In genomic region chr10:22003111-22003963, GRCh38 we compare ENCODE assay signal across 1 cellular context.
TF ChIP-seq lines count a peak whose summit lies in the region.

DNAJC1 (minus strand) TSS chr10:22003730; CDS start chr10:22003434, 296 bp downstream.

TF ChIP-seq in K562, 482 proteins besides CTCF, POLR2A, EP300 and RAD21 (continued from another document and continues in another):
- TF ChIP-seq CHD4 (IDR thresholded peaks at IDR 0.05; ENCODE audit: insufficient read depth, insufficient replicate concordance, low read depth, low read length, poor library complexity, severe bottlenecking) (no peak), FOS (IDR thresholded peaks at IDR 0.05; ENCODE audit: extremely low read depth, insufficient read length) (no peak), TSHZ1 (CRISPR knock-in tag; IDR thresholded peaks at IDR 0.05) (no peak), ZNF507 (tag; conservative IDR thresholded peaks at IDR 0.05) (no peak), ADNP (tag; IDR thresholded peaks at IDR 0.05) (no peak), RBM25 (IDR thresholded peaks at IDR 0.05; ENCODE audit: low read depth, low read length, severe bottlenecking) (peak; percentile 43), RBM15 (IDR thresholded peaks at IDR 0.05; ENCODE audit: insufficient read depth, low read length) (no peak), ZNF707 (CRISPR knock-in tag; conservative IDR thresholded peaks at IDR 0.05) (no peak), LEF1 (IDR thresholded peaks at IDR 0.05) (no peak), STAT5A (IDR thresholded peaks at IDR 0.05; ENCODE audit: borderline replicate concordance, low read length) (no peak), PHTF2 (CRISPR knock-in tag; IDR thresholded peaks at IDR 0.05) (no peak), FOXA1 (IDR thresholded peaks at IDR 0.05; ENCODE audit: borderline replicate concordance) (no peak), CREBBP (IDR thresholded peaks at IDR 0.05; ENCODE audit: low read depth, low read length) (no peak), ZNF639 (CRISPR knock-in tag; conservative IDR thresholded peaks at IDR 0.05 in 1 of 2, IDR thresholded peaks at IDR 0.05 in 1 of 2) (no peak), ZC3H4 (CRISPR knock-in tag; IDR thresholded peaks at IDR 0.05; ENCODE audit: borderline replicate concordance) (peak; percentile 64; the same call in 1 of the 2 replicates), ZNF644 (tag; IDR thresholded peaks at IDR 0.05; ENCODE audit: low read depth) (0 out of 2 replicates have a peak, but pooled peaks have one; percentile 62), SP2 (IDR thresholded peaks at IDR 0.05; ENCODE audit: extremely low read depth, low read depth, low read length, poor library complexity, severe bottlenecking) (peak; percentile 12), ARID2 (IDR thresholded peaks at IDR 0.05) (no peak), FOSL1 (tag; conservative IDR thresholded peaks at IDR 0.05) (0 out of 2 replicates have a peak, but pooled peaks have one; percentile 24), YY1 (IDR thresholded peaks at IDR 0.05; ENCODE audit: borderline replicate concordance in 1 of 3, control insufficient read depth in 1 of 3, extremely low read depth in 1 of 3, insufficient read depth in 3 of 3, insufficient read length in 1 of 3, insufficient replicate concordance in 2 of 3, low read depth in 1 of 3, low read length in 2 of 3) (peak; percentile 5 to 16 (median 11)), MBD2 (IDR thresholded peaks at IDR 0.05; ENCODE audit: borderline replicate concordance, low read depth) (peak; percentile 40; the same call in 1 of the 2 replicates), MTA1 (IDR thresholded peaks at IDR 0.05; ENCODE audit: borderline replicate concordance) (no peak; the same call in 1 of the 2 replicates), ZNF436 (CRISPR knock-in tag; IDR thresholded peaks at IDR 0.05) (no peak), DDX20 (tag; IDR thresholded peaks at IDR 0.05; ENCODE audit: low read depth) (no peak), BRCA1 (IDR thresholded peaks at IDR 0.05) (no peak), BRCA1 (CRISPR knock-in tag; IDR thresholded peaks at IDR 0.05) (peak; percentile 52; the same call in 1 of the 2 replicates), ESRRB (CRISPR knock-in tag; IDR thresholded peaks at IDR 0.05; ENCODE audit: borderline replicate concordance) (no peak), SMAD2 (IDR thresholded peaks at IDR 0.05; ENCODE audit: low read depth, low read length) (no peak), NCOA1 (IDR thresholded peaks at IDR 0.05; ENCODE audit: low read depth) (peak; percentile 25; the same call in 1 of the 2 replicates), MAFF (IDR thresholded peaks at IDR 0.05; ENCODE audit: low read length) (no peak), SMARCA5 (IDR thresholded peaks at IDR 0.05) (no peak), SIN3A (IDR thresholded peaks at IDR 0.05; ENCODE audit: borderline replicate concordance in 2 of 2, control insufficient read depth in 1 of 2, low read depth in 2 of 2, low read length in 2 of 2) (peak; percentile 49 to 83; a peak in 2 of 4 replicates), MXI1 (IDR thresholded peaks at IDR 0.05; ENCODE audit: low read depth, low read length) (peak; percentile 86), NCOA6 (IDR thresholded peaks at IDR 0.05) (no peak), RUNX1 (IDR thresholded peaks at IDR 0.05; ENCODE audit: low read depth) (no peak), PYGO2 (tag; IDR thresholded peaks at IDR 0.05) (no peak), MECOM (CRISPR knock-in tag; IDR thresholded peaks at IDR 0.05) (peak; percentile 97; the same call in 1 of the 2 replicates), TAF1 (IDR thresholded peaks at IDR 0.05; ENCODE audit: control insufficient read depth, extremely low read depth, insufficient read depth, low read length, severe bottlenecking) (peak; percentile 66), E4F1 (CRISPR knock-in tag; IDR thresholded peaks at IDR 0.05; ENCODE audit: borderline replicate concordance) (no peak)
- TF ChIP-seq, protein P1, sequence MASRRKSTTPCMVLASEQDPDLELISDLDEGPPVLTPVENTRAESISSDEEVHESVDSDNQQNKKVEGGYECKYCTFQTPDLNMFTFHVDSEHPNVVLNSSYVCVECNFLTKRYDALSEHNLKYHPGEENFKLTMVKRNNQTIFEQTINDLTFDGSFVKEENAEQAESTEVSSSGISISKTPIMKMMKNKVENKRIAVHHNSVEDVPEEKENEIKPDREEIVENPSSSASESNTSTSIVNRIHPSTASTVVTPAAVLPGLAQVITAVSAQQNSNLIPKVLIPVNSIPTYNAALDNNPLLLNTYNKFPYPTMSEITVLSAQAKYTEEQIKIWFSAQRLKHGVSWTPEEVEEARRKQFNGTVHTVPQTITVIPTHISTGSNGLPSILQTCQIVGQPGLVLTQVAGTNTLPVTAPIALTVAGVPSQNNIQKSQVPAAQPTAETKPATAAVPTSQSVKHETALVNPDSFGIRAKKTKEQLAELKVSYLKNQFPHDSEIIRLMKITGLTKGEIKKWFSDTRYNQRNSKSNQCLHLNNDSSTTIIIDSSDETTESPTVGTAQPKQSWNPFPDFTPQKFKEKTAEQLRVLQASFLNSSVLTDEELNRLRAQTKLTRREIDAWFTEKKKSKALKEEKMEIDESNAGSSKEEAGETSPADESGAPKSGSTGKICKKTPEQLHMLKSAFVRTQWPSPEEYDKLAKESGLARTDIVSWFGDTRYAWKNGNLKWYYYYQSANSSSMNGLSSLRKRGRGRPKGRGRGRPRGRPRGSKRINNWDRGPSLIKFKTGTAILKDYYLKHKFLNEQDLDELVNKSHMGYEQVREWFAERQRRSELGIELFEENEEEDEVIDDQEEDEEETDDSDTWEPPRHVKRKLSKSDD (conservative IDR thresholded peaks at IDR 0.05; ENCODE audit: low read length), result no peak
- TF ChIP-seq, protein P2, sequence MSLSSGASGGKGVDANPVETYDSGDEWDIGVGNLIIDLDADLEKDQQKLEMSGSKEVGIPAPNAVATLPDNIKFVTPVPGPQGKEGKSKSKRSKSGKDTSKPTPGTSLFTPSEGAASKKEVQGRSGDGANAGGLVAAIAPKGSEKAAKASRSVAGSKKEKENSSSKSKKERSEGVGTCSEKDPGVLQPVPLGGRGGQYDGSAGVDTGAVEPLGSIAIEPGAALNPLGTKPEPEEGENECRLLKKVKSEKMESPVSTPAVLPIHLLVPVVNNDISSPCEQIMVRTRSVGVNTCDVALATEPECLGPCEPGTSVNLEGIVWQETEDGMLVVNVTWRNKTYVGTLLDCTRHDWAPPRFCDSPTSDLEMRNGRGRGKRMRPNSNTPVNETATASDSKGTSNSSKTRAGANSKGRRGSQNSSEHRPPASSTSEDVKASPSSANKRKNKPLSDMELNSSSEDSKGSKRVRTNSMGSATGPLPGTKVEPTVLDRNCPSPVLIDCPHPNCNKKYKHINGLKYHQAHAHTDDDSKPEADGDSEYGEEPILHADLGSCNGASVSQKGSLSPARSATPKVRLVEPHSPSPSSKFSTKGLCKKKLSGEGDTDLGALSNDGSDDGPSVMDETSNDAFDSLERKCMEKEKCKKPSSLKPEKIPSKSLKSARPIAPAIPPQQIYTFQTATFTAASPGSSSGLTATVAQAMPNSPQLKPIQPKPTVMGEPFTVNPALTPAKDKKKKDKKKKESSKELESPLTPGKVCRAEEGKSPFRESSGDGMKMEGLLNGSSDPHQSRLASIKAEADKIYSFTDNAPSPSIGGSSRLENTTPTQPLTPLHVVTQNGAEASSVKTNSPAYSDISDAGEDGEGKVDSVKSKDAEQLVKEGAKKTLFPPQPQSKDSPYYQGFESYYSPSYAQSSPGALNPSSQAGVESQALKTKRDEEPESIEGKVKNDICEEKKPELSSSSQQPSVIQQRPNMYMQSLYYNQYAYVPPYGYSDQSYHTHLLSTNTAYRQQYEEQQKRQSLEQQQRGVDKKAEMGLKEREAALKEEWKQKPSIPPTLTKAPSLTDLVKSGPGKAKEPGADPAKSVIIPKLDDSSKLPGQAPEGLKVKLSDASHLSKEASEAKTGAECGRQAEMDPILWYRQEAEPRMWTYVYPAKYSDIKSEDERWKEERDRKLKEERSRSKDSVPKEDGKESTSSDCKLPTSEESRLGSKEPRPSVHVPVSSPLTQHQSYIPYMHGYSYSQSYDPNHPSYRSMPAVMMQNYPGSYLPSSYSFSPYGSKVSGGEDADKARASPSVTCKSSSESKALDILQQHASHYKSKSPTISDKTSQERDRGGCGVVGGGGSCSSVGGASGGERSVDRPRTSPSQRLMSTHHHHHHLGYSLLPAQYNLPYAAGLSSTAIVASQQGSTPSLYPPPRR (CRISPR knock-in tag; IDR thresholded peaks at IDR 0.05; ENCODE audit: borderline replicate concordance), result 0 out of 2 replicates have a peak, but pooled peaks have one; percentile 51
- TF ChIP-seq, protein P3, sequence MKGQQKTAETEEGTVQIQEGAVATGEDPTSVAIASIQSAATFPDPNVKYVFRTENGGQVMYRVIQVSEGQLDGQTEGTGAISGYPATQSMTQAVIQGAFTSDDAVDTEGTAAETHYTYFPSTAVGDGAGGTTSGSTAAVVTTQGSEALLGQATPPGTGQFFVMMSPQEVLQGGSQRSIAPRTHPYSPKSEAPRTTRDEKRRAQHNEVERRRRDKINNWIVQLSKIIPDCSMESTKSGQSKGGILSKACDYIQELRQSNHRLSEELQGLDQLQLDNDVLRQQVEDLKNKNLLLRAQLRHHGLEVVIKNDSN (CRISPR knock-in tag; IDR thresholded peaks at IDR 0.05), result peak; percentile 54
- TF ChIP-seq, protein P4, sequence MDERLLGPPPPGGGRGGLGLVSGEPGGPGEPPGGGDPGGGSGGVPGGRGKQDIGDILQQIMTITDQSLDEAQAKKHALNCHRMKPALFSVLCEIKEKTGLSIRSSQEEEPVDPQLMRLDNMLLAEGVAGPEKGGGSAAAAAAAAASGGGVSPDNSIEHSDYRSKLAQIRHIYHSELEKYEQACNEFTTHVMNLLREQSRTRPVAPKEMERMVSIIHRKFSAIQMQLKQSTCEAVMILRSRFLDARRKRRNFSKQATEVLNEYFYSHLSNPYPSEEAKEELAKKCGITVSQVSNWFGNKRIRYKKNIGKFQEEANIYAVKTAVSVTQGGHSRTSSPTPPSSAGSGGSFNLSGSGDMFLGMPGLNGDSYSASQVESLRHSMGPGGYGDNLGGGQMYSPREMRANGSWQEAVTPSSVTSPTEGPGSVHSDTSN (CRISPR knock-in tag; IDR thresholded peaks at IDR 0.05; ENCODE audit: low read depth), result no peak
- TF ChIP-seq, protein P4 (tag; conservative IDR thresholded peaks at IDR 0.05; ENCODE audit: low read depth), result peak; percentile 64; the same call in 1 of the 2 replicates
